Comparison of ENCODE assay signal across 7 cellular contexts in genomic region chr17:4944554-4945175, GRCh38.
A peak's percentile ranks its signal among the peaks of the same experiment; 100 is the strongest.
DNase-seq lines count a peak whose midpoint lies in the region; ATAC-seq lines count a peak whose summit lies in the region.

No MANE protein-coding gene starts in this region.

- peak overlapping the region; percentile 93 to 97 for H3K27ac Mint-ChIP-seq in stimulated activated naive CD8-positive, alpha-beta T cell treated with anti-CD3 and anti-CD28 coated beads, Interleukin-15, amount 100 ng/mL, for 72 hours

- peak; percentile 82 for DNase-seq in activated CD8-positive, alpha-beta memory T cell treated with anti-CD3 and anti-CD28 coated beads, Interleukin-2, amount 50 U/mL, for 48 hours
- DNase-seq in stimulated activated naive CD8-positive, alpha-beta T cell treated with anti-CD3 and anti-CD28 coated beads, Interleukin-15, amount 100 ng/mL, for 72 hours, result peak; percentile 49 to 64
- DNase-seq in NCI-H345 treated with DMSO at 0.1 percent for 48 hours (lab: John Stamatoyannopoulos, UW; ENCODE audit: unreplicated experiment), result no peak

- H3K4me3 ChIP-seq in HUES6 (ENCODE audit: low read depth, low read length), result no peak overlapping the region
- H3K4me3 ChIP-seq in iPS-18a (ENCODE audit: low read length), result no peak overlapping the region

- H3K27me3 ChIP-seq in HUES6 (ENCODE audit: control insufficient read depth, insufficient read depth, low read length) (no peaks in the 10 kb centered on the region), iPS-18a (ENCODE audit: control insufficient read depth, insufficient read depth, low read length) (no peaks in the 10 kb centered on the region)

- H3K9me3 Mint-ChIP-seq in stimulated activated naive CD8-positive, alpha-beta T cell treated with anti-CD3 and anti-CD28 coated beads, Interleukin-15, amount 100 ng/mL, for 72 hours, result no peaks in the 10 kb centered on the region

- H3K9me3 ChIP-seq in HUES6 (ENCODE audit: control insufficient read depth, insufficient read depth, low read depth, low read length) (no peaks in the 10 kb centered on the region), iPS-18a (ENCODE audit: control insufficient read depth, low read depth, low read length) (no peaks in the 10 kb centered on the region)

- peaks cover 48% of the 10 kb centered on the region for H3K4me1 Mint-ChIP-seq in stimulated activated naive CD8-positive, alpha-beta T cell treated with anti-CD3 and anti-CD28 coated beads, Interleukin-15, amount 100 ng/mL, for 72 hours

- H3K27ac ChIP-seq in HUES6 (ENCODE audit: low read depth, low read length) (peak overlapping the region; percentile 8; the same call in 1 of the 2 replicates), iPS-18a (ENCODE audit: low read length) (peak overlapping the region; percentile 33)

- no peaks in the 10 kb centered on the region for H3K27me3 Mint-ChIP-seq in stimulated activated naive CD8-positive, alpha-beta T cell treated with anti-CD3 and anti-CD28 coated beads, Interleukin-15, amount 100 ng/mL, for 72 hours

- peaks cover 59% of the 10 kb centered on the region for H3K36me3 ChIP-seq in HUES6 (ENCODE audit: control insufficient read depth, insufficient read depth, low read length)
- peaks cover 44% of the 10 kb centered on the region for H3K36me3 ChIP-seq in iPS-18a (ENCODE audit: control insufficient read depth, low read depth, low read length)

- H3K4me3 Mint-ChIP-seq in stimulated activated naive CD8-positive, alpha-beta T cell treated with anti-CD3 and anti-CD28 coated beads, Interleukin-15, amount 100 ng/mL, for 72 hours, result peak overlapping the region; percentile 93 to 94

- H3K4me1 ChIP-seq in HUES6 (ENCODE audit: control insufficient read depth, insufficient read depth, low read length), result peaks cover 27% of the 10 kb centered on the region
- H3K4me1 ChIP-seq in iPS-18a (ENCODE audit: control insufficient read depth, low read depth, low read length), result peaks cover 16% of the 10 kb centered on the region

- peak; percentile 0 for ATAC-seq in stimulated activated naive CD8-positive, alpha-beta T cell treated with anti-CD3 and anti-CD28 coated beads, Interleukin-15, amount 100 ng/mL, for 72 hours
- ATAC-seq in HG03469 (IDR thresholded peaks at IDR 0.05; ENCODE audit: unreplicated experiment), result no peak
- ATAC-seq in HG02588 (IDR thresholded peaks at IDR 0.05; ENCODE audit: unreplicated experiment), result no peak

- H3K9ac ChIP-seq in HUES6 (ENCODE audit: low read length) (peak overlapping the region; percentile 29), iPS-18a (ENCODE audit: low read length) (no peak overlapping the region)
